Comparison of ENCODE assay signal across 9 cellular contexts in genomic region chr19:39097299-39097698, GRCh38. TPM values are rescaled to one million over a fixed set of nuclear protein-coding genes. Genes with fewer than 3 reads are reported as not detected.
"Had no signal": no experiment of that assay in that cellular context is flagged by ENCODE, and none has a peak within 500 bp of the region (broad histone marks: within the 10 kb centered on the region; RNA-seq: fewer than 3 reads in every experiment).

No MANE protein-coding gene starts in this region.

- H3K4me3 ChIP-seq: GM12878 had no signal

- DNase-seq: GDM1, GF-D8 had no signal

- FAIRE-seq: G401.6, GM12878, GM12891, GM12892, GM18507, GM19239 had no signal

- ATAC-seq: GM12878 had no signal

RNA-seq across cellular contexts. Expression of gene ACP7, which starts 13.1 kb away (rescaled TPM):
- total RNA-seq: G401, GM12878 had no signal
- polyA plus RNA-seq: GM12878 had no signal
